ENCODE assay signal across 19 cellular contexts in the genomic region with DNA sequence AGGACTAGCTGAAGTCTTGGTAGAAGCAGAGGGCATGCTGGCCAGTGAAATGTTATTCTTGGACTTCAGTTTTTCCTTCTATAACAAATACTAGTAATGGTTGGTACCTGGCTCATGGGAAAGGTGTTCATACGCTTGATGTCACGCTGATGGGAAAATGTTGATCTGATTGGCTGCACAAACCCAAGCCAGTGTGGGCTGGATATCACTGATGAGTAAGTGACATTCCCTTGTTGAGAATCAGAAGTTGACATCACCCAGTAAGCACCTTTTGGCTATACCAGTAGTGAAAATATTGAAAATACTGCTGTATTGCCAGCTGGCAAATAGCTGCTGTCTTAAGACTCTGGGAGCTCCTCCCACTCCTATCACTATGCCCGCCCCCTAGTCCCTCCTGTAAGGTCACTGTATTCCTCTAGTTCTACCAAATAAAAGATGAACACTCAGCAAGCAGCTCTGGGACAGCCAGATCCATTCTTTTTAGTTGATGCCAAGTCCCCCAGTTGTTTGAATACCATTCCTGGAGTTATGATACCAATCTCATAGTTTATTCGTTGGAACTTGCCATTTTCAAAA.
DNase-seq lines count a peak whose midpoint lies in the region; ATAC-seq, FAIRE-seq and TF ChIP-seq lines count a peak whose summit lies in the region.
"Had no signal": no experiment of that assay in that cellular context is flagged by ENCODE, and none has a peak within 500 bp of the region (broad histone marks: within the 10 kb centered on the region; RNA-seq: fewer than 3 reads in every experiment).

No MANE protein-coding gene starts in this region.

- H3K27me3 ChIP-seq in H7 (ENCODE audit: control insufficient read depth, insufficient read depth, low read length) (no peaks in the 10 kb centered on the region), K562 (ENCODE audit: control insufficient read depth in 2 of 2, insufficient read depth in 2 of 2, low read length in 2 of 2) (no peaks in the 10 kb centered on the region), foreskin keratinocyte (no peaks in the 10 kb centered on the region), trophoblast cell (ENCODE audit: insufficient read depth, low read length) (no peaks in the 10 kb centered on the region), gastroesophageal sphincter (no peaks in the 10 kb centered on the region)
- H3K27me3 ChIP-seq: BE2C had no signal

- WGBS in K562 (ENCODE audit: insufficient coverage, low coverage, missing lambda C conversion rate) = 60% methylated on average over 4 of the region's 4 CpGs
- no CpG with 5 or more reads among the region's 4 CpGs for WGBS in trophoblast cell (ENCODE audit: extremely low coverage, insufficient coverage, insufficient read length)
- 69 to 78% methylated on average over 4 of the region's 4 CpGs for WGBS in gastroesophageal sphincter (ENCODE audit: low coverage in 1 of 2), 2 donors

- H3K23ac ChIP-seq in trophoblast cell (ENCODE audit: low read length) = no peak overlapping the region

- CTCF ChIA-PET in K562 (lab: Yijun Ruan, JAX; ENCODE audit: low intra/inter-chr PET ratio) = no interaction called here

- H2BK12ac ChIP-seq in trophoblast cell (ENCODE audit: low read length) = no peak overlapping the region

- H3K9me3 ChIP-seq in K562 (replicated peaks; ENCODE audit: control insufficient read depth, insufficient read depth, low read depth, low read length) (no peaks in the 10 kb centered on the region), trophoblast cell (ENCODE audit: insufficient read depth, low read depth, low read length) (no peaks in the 10 kb centered on the region), gastroesophageal sphincter (no peaks in the 10 kb centered on the region)
- H3K9me3 ChIP-seq: BE2C, Caco-2 had no signal

- H2AK5ac ChIP-seq in trophoblast cell (ENCODE audit: low read length) = no peak overlapping the region

- in situ Hi-C loops in K562 (cut with MboI) = no loop called here

- no peak overlapping the region for H2BK120ac ChIP-seq in trophoblast cell (ENCODE audit: insufficient read depth, low read length, poor library complexity)

- no peak overlapping the region for H4K12ac ChIP-seq in trophoblast cell (ENCODE audit: low read depth, low read length)

- no peak overlapping the region for H4K91ac ChIP-seq in trophoblast cell (ENCODE audit: low read depth, low read length)

- no peak for TF ChIP-seq RAD21 in K562 (CRISPR knock-in tag; conservative IDR thresholded peaks at IDR 0.05 in 1 of 2, IDR thresholded peaks at IDR 0.05 in 1 of 2)

- no peak overlapping the region for H3K18ac ChIP-seq in trophoblast cell (ENCODE audit: low read length)

- POLR2A ChIA-PET in K562 (lab: Yijun Ruan, JAX) = interaction anchor here (0.5 to 1.3 kb wide), 3 partner anchors 9 to 493 kb away, joined by 3 to 4 read pairs (median 3); no protein-coding TSS in a partner anchor

- BruUV-seq in K562 (replicated peaks; lab: Mats Ljungman, UMichigan) = no TSS peak

- H3K4me2 ChIP-seq in K562 (ENCODE audit: insufficient read depth, low read length) (no peak overlapping the region), trophoblast cell (ENCODE audit: low read length) (no peak overlapping the region)

- H3K14ac ChIP-seq in trophoblast cell (ENCODE audit: low read length) = no peak overlapping the region

- H3K27ac Mint-ChIP-seq in stimulated activated naive CD8-positive, alpha-beta T cell treated with anti-CD3 and anti-CD28 coated beads, Interleukin-15, amount 100 ng/mL, for 72 hours = no peak overlapping the region
- H3K27ac Mint-ChIP-seq: CD14-positive monocyte; CD8-positive, alpha-beta T cell; HFFc6 had no signal

- H3K27ac ChIP-seq in K562 (ENCODE audit: extremely low read depth, low read depth, low read length) = no peak overlapping the region
- no peak overlapping the region for H3K27ac ChIP-seq in foreskin keratinocyte
- H3K27ac ChIP-seq in trophoblast cell (ENCODE audit: low read depth, low read length) = no peak overlapping the region
- no peak overlapping the region for H3K27ac ChIP-seq in gastroesophageal sphincter

- H4K8ac ChIP-seq in trophoblast cell (ENCODE audit: low read depth, low read length) = no peak overlapping the region

- FAIRE-seq in K562 (lab: Jason Lieb, UNC) = no peak
- FAIRE-seq: GM12892, GM19239, H1 had no signal

- peak; percentile 74 for ATAC-seq in K562
- peak; percentile 46 for ATAC-seq in foreskin keratinocyte
- no peak for ATAC-seq in gastroesophageal sphincter
- no peak for ATAC-seq in GM18498 (IDR thresholded peaks at IDR 0.05; ENCODE audit: unreplicated experiment)
- ATAC-seq in stimulated activated naive CD8-positive, alpha-beta T cell treated with anti-CD3 and anti-CD28 coated beads, Interleukin-15, amount 100 ng/mL, for 72 hours = no peak
- ATAC-seq: CD8-positive, alpha-beta T cell had no signal

- H3K9ac ChIP-seq in K562 (ENCODE audit: insufficient read depth in 1 of 2, low read depth in 2 of 2, low read length in 2 of 2) = no peak overlapping the region
- no peak overlapping the region for H3K9ac ChIP-seq in trophoblast cell (ENCODE audit: low read length)

- DNase-seq in H7 (peak; percentile 13), K562 (ENCODE audit: extremely low read depth in 1 of 4, low spot score in 3 of 4) (peak in 2 of 4 experiments; percentile 19 to 23), foreskin keratinocyte (peak; percentile 26 to 66), trophoblast cell (peak; percentile 50 to 62)
- no peak for DNase-seq in stimulated activated naive CD8-positive, alpha-beta T cell treated with anti-CD3 and anti-CD28 coated beads, Interleukin-15, amount 100 ng/mL, for 72 hours
- DNase-seq: ACHN; BE2C; Caco-2; CD8-positive, alpha-beta T cell; DND-41; GDM1; HCEC 1CT; HFFc6 had no signal

- H3K4me1 ChIP-seq in K562 (replicated peaks in 1 of 2; ENCODE audit: control insufficient read depth in 2 of 2, insufficient read depth in 2 of 2, low read length in 2 of 2) (no peaks in the 10 kb centered on the region; a peak in 1 of 5 replicates), foreskin keratinocyte (no peaks in the 10 kb centered on the region), trophoblast cell (ENCODE audit: control insufficient read depth in 1 of 2, insufficient read depth in 2 of 2, low read length in 2 of 2) (no peaks in the 10 kb centered on the region), gastroesophageal sphincter (no peaks in the 10 kb centered on the region)
- H3K4me1 ChIP-seq: BE2C, Caco-2 had no signal

- TF ChIP-seq POLR2A in K562 (conservative IDR thresholded peaks at IDR 0.05) (no peak), gastroesophageal sphincter (IDR thresholded peaks at IDR 0.05) (no peak)

- TF ChIP-seq CTCF in K562 (IDR thresholded peaks at IDR 0.05 in 2 of 3, conservative IDR thresholded peaks at IDR 0.05 in 1 of 3; ENCODE audit: insufficient read depth in 2 of 3, low read depth in 1 of 3, low read length in 3 of 3) (no peak), foreskin keratinocyte (conservative IDR thresholded peaks at IDR 0.05) (no peak), gastroesophageal sphincter (IDR thresholded peaks at IDR 0.05) (no peak)

- H3K4me3 ChIP-seq in H7 (ENCODE audit: insufficient read depth, low read depth, low read length) (no peak overlapping the region), K562 (no peak overlapping the region), trophoblast cell (ENCODE audit: low read depth, low read length) (no peak overlapping the region), gastroesophageal sphincter (no peak overlapping the region)

- no peaks in the 10 kb centered on the region for H3K79me1 ChIP-seq in trophoblast cell (ENCODE audit: low read length)

- H3K9me1 ChIP-seq in K562 (ENCODE audit: control insufficient read depth, insufficient read depth, low read length) = no peaks in the 10 kb centered on the region

- H3K36me3 ChIP-seq in H7 (replicated peaks; ENCODE audit: control insufficient read depth, insufficient read depth, low read length) (no peaks in the 10 kb centered on the region), K562 (ENCODE audit: control insufficient read depth, insufficient read depth, low read length) (no peaks in the 10 kb centered on the region), trophoblast cell (ENCODE audit: control insufficient read depth in 1 of 2, insufficient read depth in 2 of 2, low read length in 2 of 2) (no peaks in the 10 kb centered on the region), gastroesophageal sphincter (no peaks in the 10 kb centered on the region)
- H3K36me3 ChIP-seq: BE2C had no signal

- TF ChIP-seq EP300 in K562 (IDR thresholded peaks at IDR 0.05; ENCODE audit: low read length) (no peak), gastroesophageal sphincter (IDR thresholded peaks at IDR 0.05) (no peak)

- peak overlapping the region; percentile 14; the same call in 1 of the 2 replicates for H2AFZ ChIP-seq in K562 (ENCODE audit: low read depth, low read length)
- H2AFZ ChIP-seq in trophoblast cell (ENCODE audit: insufficient read depth, low read length, poor library complexity) = no peak overlapping the region

- no peaks in the 10 kb centered on the region for H4K20me1 ChIP-seq in K562 (replicated peaks; ENCODE audit: control insufficient read depth, insufficient read depth, low read length)

- peaks cover 8% of the 10 kb centered on the region for H3K27me3 Mint-ChIP-seq in stimulated activated naive CD8-positive, alpha-beta T cell treated with anti-CD3 and anti-CD28 coated beads, Interleukin-15, amount 100 ng/mL, for 72 hours

- no peak overlapping the region for H2BK5ac ChIP-seq in trophoblast cell (ENCODE audit: low read depth, low read length, poor library complexity)

- no peaks in the 10 kb centered on the region for H3K79me2 ChIP-seq in K562 (ENCODE audit: control insufficient read depth, insufficient read depth, low read length)
- H3K79me2 ChIP-seq in trophoblast cell (ENCODE audit: control insufficient read depth, insufficient read depth, low read length, poor library complexity) = no peaks in the 10 kb centered on the region

- intact Hi-C loops in K562 (cut with micrococcal nuclease) = no loop called here

- no peaks in the 10 kb centered on the region for H3K9me3 Mint-ChIP-seq in stimulated activated naive CD8-positive, alpha-beta T cell treated with anti-CD3 and anti-CD28 coated beads, Interleukin-15, amount 100 ng/mL, for 72 hours
- H3K9me3 Mint-ChIP-seq: CD8-positive, alpha-beta T cell had no signal

- no peaks in the 10 kb centered on the region for H3K4me1 Mint-ChIP-seq in stimulated activated naive CD8-positive, alpha-beta T cell treated with anti-CD3 and anti-CD28 coated beads, Interleukin-15, amount 100 ng/mL, for 72 hours
- H3K4me1 Mint-ChIP-seq: CD14-positive monocyte had no signal

- no peak overlapping the region for H3K4me3 Mint-ChIP-seq in stimulated activated naive CD8-positive, alpha-beta T cell treated with anti-CD3 and anti-CD28 coated beads, Interleukin-15, amount 100 ng/mL, for 72 hours
- H3K4me3 Mint-ChIP-seq: CD14-positive monocyte; CD8-positive, alpha-beta T cell; HFFc6 had no signal

- H3K4ac ChIP-seq in trophoblast cell (ENCODE audit: low read depth, low read length) = no peak overlapping the region

TF ChIP-seq in K562, 482 proteins besides CTCF, POLR2A, EP300 and RAD21 (continues in another document):
- TF ChIP-seq ZNF212 (CRISPR knock-in tag; IDR thresholded peaks at IDR 0.05) (no peak), ZNF707 (CRISPR knock-in tag; conservative IDR thresholded peaks at IDR 0.05) (no peak), MEF2A (IDR thresholded peaks at IDR 0.05; ENCODE audit: control insufficient read depth, low read depth, low read length) (no peak)

Comparison
In these comparisons a context has a peak if more than half of its experiments do, and no peak if none do; other contexts are left out.
1. DNase-seq: peak in H7 (single experiment), foreskin keratinocyte (2 of 2) and trophoblast cell (2 of 2); none in stimulated activated naive CD8-positive, alpha-beta T cell treated with anti-CD3 and anti-CD28 coated beads, Interleukin-15, amount 100 ng/mL, for 72 hours (0 of 2).
2. ATAC-seq: peak in K562 (single experiment) and foreskin keratinocyte (single experiment); none in gastroesophageal sphincter (single experiment), GM18498 (single experiment) and stimulated activated naive CD8-positive, alpha-beta T cell treated with anti-CD3 and anti-CD28 coated beads, Interleukin-15, amount 100 ng/mL, for 72 hours (single experiment).